Comparison of ENCODE assay signal across 25 cellular contexts in genomic region chr6:166174031-166174430, GRCh38. TPM values are rescaled to one million over a fixed set of nuclear protein-coding genes. Genes with fewer than 3 reads are reported as not detected.
DNase-seq lines count a peak whose midpoint lies in the region; ATAC-seq, FAIRE-seq and TF ChIP-seq lines count a peak whose summit lies in the region.
"Had no signal": no experiment of that assay in that cellular context is flagged by ENCODE, and none has a peak within 500 bp of the region (broad histone marks: within the 10 kb centered on the region; RNA-seq: fewer than 3 reads in every experiment).

No MANE protein-coding gene starts in this region.

- DNase-seq in GM18507 (ENCODE audit: extremely low spot score, insufficient read length, low read depth) (no peak), mucosa of descending colon (no peak), HTR-8/SVneo (ENCODE audit: insufficient read length, low spot score) (no peak)
- DNase-seq: activated CD8-positive, alpha-beta T cell treated with anti-CD3 and anti-CD28 coated beads, Interleukin-2, amount 10 ng/mL, durations not matched to agents 7 days and 5 days; activated gamma-delta T cell; activated naive CD8-positive, alpha-beta T cell treated with anti-CD3 and anti-CD28 coated beads, Interleukin-2, amount 50 U/mL, for 24 hours; activated T-cell treated with anti-CD3 and anti-CD28 coated beads for 4 hours; CD4-positive, alpha-beta T cell; cerebellar nuclear complex; dorsolateral prefrontal cortex; hypothalamus; left ventricle myocardium inferior; naive thymus-derived CD8-positive, alpha-beta T cell; PC-9; Right ventricle myocardium superior; transverse colon had no signal

- H3K9me3 ChIP-seq in iPS-20b (ENCODE audit: insufficient read depth, low read depth, low read length) (no peaks in the 10 kb centered on the region), mucosa of descending colon (no peaks in the 10 kb centered on the region)
- H3K9me3 ChIP-seq: left ventricle myocardium inferior, transverse colon had no signal

- peaks cover 68% of the 10 kb centered on the region for H3K27me3 ChIP-seq in iPS-20b (ENCODE audit: insufficient read depth, low read length)

- peak; percentile 47 for FAIRE-seq in GM18507 (lab: Jason Lieb, UNC)
- no peak for FAIRE-seq in HTR-8/SVneo (lab: Jason Lieb, UNC)

- H3K4me1 ChIP-seq in iPS-20b (ENCODE audit: insufficient read depth, low read length) (peaks cover 20% of the 10 kb centered on the region; the same call in 1 of the 2 replicates), mucosa of descending colon (ENCODE audit: low read depth) (peaks cover under 1% of the 10 kb centered on the region)

- H3K27ac Mint-ChIP-seq in activated T-helper 17 cell treated with anti-CD3 and anti-CD28 coated beads, Interleukin-2, amount 50 U/mL, for 72 hours = no peak overlapping the region
- H3K27ac Mint-ChIP-seq: activated CD8-positive, alpha-beta T cell treated with anti-CD3 and anti-CD28 coated beads, Interleukin-2, amount 10 ng/mL, durations not matched to agents 7 days and 5 days; activated naive CD8-positive, alpha-beta T cell treated with anti-CD3 and anti-CD28 coated beads, Interleukin-2, amount 50 U/mL, for 24 hours; CD4-positive, alpha-beta T cell; naive thymus-derived CD8-positive, alpha-beta T cell had no signal

- intact Hi-C loops in mucosa of descending colon (cut with DNase I, micrococcal nuclease) = no loop called here

- H3K4me3 ChIP-seq in iPS-20b (ENCODE audit: low read length) (peak overlapping the region; percentile 39; the same call in 1 of the 2 replicates), mucosa of descending colon (no peak overlapping the region)
- H3K4me3 ChIP-seq: dorsolateral prefrontal cortex, PC-9, transverse colon had no signal

- H3K4me1 Mint-ChIP-seq in activated T-helper 17 cell treated with anti-CD3 and anti-CD28 coated beads, Interleukin-2, amount 50 U/mL, for 72 hours = no peaks in the 10 kb centered on the region
- H3K4me1 Mint-ChIP-seq: activated naive CD8-positive, alpha-beta T cell treated with anti-CD3 and anti-CD28 coated beads, Interleukin-2, amount 50 U/mL, for 24 hours had no signal

- ATAC-seq in GM21381 (IDR thresholded peaks at IDR 0.05; ENCODE audit: unreplicated experiment) (peak; percentile 53), HG03064 (IDR thresholded peaks at IDR 0.05; ENCODE audit: low read depth, unreplicated experiment) (peak; percentile 56), HG03521 (IDR thresholded peaks at IDR 0.05; ENCODE audit: unreplicated experiment) (no peak), mucosa of descending colon (no peak)
- ATAC-seq in activated T-helper 17 cell treated with anti-CD3 and anti-CD28 coated beads, Interleukin-2, amount 50 U/mL, for 72 hours (replicated peaks) = no peak
- ATAC-seq: activated CD4-positive, CD25-positive, alpha-beta regulatory T cell treated with anti-CD3 and anti-CD28 coated beads, Interleukin-2, amount 50 U/mL, for 24 hours had no signal

- no peaks in the 10 kb centered on the region for H3K36me3 ChIP-seq in iPS-20b (ENCODE audit: insufficient read depth, low read depth, low read length)
- H3K36me3 ChIP-seq in mucosa of descending colon (ENCODE audit: low read depth) = no peaks in the 10 kb centered on the region
- H3K36me3 ChIP-seq: left ventricle myocardium inferior, transverse colon had no signal

- H3K9ac ChIP-seq in iPS-20b (ENCODE audit: low read depth, low read length) = no peak overlapping the region

- no peaks in the 10 kb centered on the region for H3K36me3 Mint-ChIP-seq in activated T-helper 17 cell treated with anti-CD3 and anti-CD28 coated beads, Interleukin-2, amount 50 U/mL, for 72 hours (ENCODE audit: low read depth)
- H3K36me3 Mint-ChIP-seq: naive thymus-derived CD8-positive, alpha-beta T cell had no signal

- H3K27ac ChIP-seq in iPS-20b (ENCODE audit: low read length) = no peak overlapping the region
- H3K27ac ChIP-seq: dorsolateral prefrontal cortex, left ventricle myocardium inferior, PC-9, transverse colon had no signal

- peaks cover 20% of the 10 kb centered on the region for H3K27me3 Mint-ChIP-seq in activated T-helper 17 cell treated with anti-CD3 and anti-CD28 coated beads, Interleukin-2, amount 50 U/mL, for 72 hours
- H3K27me3 Mint-ChIP-seq: CD4-positive, alpha-beta T cell had no signal

- no peaks in the 10 kb centered on the region for H3K9me3 Mint-ChIP-seq in activated T-helper 17 cell treated with anti-CD3 and anti-CD28 coated beads, Interleukin-2, amount 50 U/mL, for 72 hours
- H3K9me3 Mint-ChIP-seq: activated naive CD8-positive, alpha-beta T cell treated with anti-CD3 and anti-CD28 coated beads, Interleukin-2, amount 50 U/mL, for 24 hours; CD4-positive, alpha-beta T cell; naive thymus-derived CD8-positive, alpha-beta T cell had no signal

- no peak overlapping the region for H3K4me3 Mint-ChIP-seq in activated T-helper 17 cell treated with anti-CD3 and anti-CD28 coated beads, Interleukin-2, amount 50 U/mL, for 72 hours
- H3K4me3 Mint-ChIP-seq: activated CD8-positive, alpha-beta T cell treated with anti-CD3 and anti-CD28 coated beads, Interleukin-2, amount 10 ng/mL, durations not matched to agents 7 days and 5 days; activated naive CD8-positive, alpha-beta T cell treated with anti-CD3 and anti-CD28 coated beads, Interleukin-2, amount 50 U/mL, for 24 hours; CD4-positive, alpha-beta T cell; naive thymus-derived CD8-positive, alpha-beta T cell had no signal

- no peak for TF ChIP-seq CTCF in mucosa of descending colon (IDR thresholded peaks at IDR 0.05)

RNA-seq across cellular contexts. Expression of gene TBXT, which starts 6.4 kb away (rescaled TPM):
- not detected for total RNA-seq in mucosa of descending colon
- not detected for total RNA-seq in activated T-helper 17 cell treated with anti-CD3 and anti-CD28 coated beads, Interleukin-2, amount 50 U/mL, for 72 hours
- total RNA-seq: activated CD8-positive, alpha-beta T cell treated with anti-CD3 and anti-CD28 coated beads, Interleukin-2, amount 10 ng/mL, durations not matched to agents 7 days and 5 days; CD4-positive, alpha-beta T cell; fibroblast of lung; left ventricle myocardium inferior; naive thymus-derived CD8-positive, alpha-beta T cell; omental fat pad; PC-9; Right ventricle myocardium superior; skeletal muscle tissue; transverse colon had no signal

Comparison
In these comparisons a context has a peak if more than half of its experiments do, and no peak if none do; other contexts are left out.
1. ATAC-seq: peak in GM21381 (single experiment) and HG03064 (single experiment); none in HG03521 (single experiment), mucosa of descending colon (single experiment) and activated T-helper 17 cell treated with anti-CD3 and anti-CD28 coated beads, Interleukin-2, amount 50 U/mL, for 72 hours (single experiment).